21 cellular contexts compared by ENCODE assay signal in genomic region chr1:37559080-37559479, GRCh38. TPM values are rescaled to one million over a fixed set of nuclear protein-coding genes. Genes with fewer than 3 reads are reported as not detected.
"Had no signal": no experiment of that assay in that cellular context is flagged by ENCODE, and none has a peak within 500 bp of the region (broad histone marks: within the 10 kb centered on the region; RNA-seq: fewer than 3 reads in every experiment).

No MANE protein-coding gene starts in this region.

- H3K4me2 ChIP-seq: smooth muscle cell had no signal

- H3K36me3 ChIP-seq: colonic mucosa, ovary, right atrium auricular region, suprapubic skin, uterus had no signal

- H3K27me3 ChIP-seq: colonic mucosa, esophagus squamous epithelium, gastroesophageal sphincter, ovary, right atrium auricular region, suprapubic skin, tibial artery, upper lobe of left lung, uterus had no signal

- H3K4me1 ChIP-seq: colonic mucosa, uterus had no signal

- DNase-seq: colonic mucosa; dermis blood vessel endothelial cell; esophagus squamous epithelium; foreskin fibroblast; left colon; left ventricle myocardium superior; mesenchymal stem cell; midbrain; nucleus accumbens; ovary; stimulated activated CD4-positive, alpha-beta T cell treated with anti-CD3 and anti-CD28 coated beads, Interleukin-2, amount 100 ng/mL, for 48 hours; stimulated activated naive CD8-positive, alpha-beta T cell treated with anti-CD3 and anti-CD28 coated beads, Interleukin-15, Interleukin-2, amounts not matched to agents 100 U/mL and 50 U/mL, for 24 hours; tibial artery; upper lobe of left lung; uterus had no signal

- ATAC-seq: gastroesophageal sphincter; left colon; left ventricle myocardium superior; natural killer cell treated with Interleukin-12 subunit alpha and Interleukin-12 subunit beta and Interleukin-15 and Interleukin-18, amount 100 ng/mL, for 72 hours; stimulated activated naive CD8-positive, alpha-beta T cell treated with anti-CD3 and anti-CD28 coated beads, Interleukin-15, Interleukin-2, amounts not matched to agents 100 U/mL and 50 U/mL, for 24 hours had no signal

- H3K27ac ChIP-seq: colonic mucosa, esophagus squamous epithelium, gastroesophageal sphincter, ovary, right atrium auricular region, suprapubic skin, tibial artery, upper lobe of left lung, uterus had no signal

- H3K9me3 ChIP-seq: colonic mucosa, esophagus squamous epithelium, gastroesophageal sphincter, ovary, right atrium auricular region, suprapubic skin, tibial artery, upper lobe of left lung, uterus had no signal

- H3K4me3 ChIP-seq: colonic mucosa, esophagus squamous epithelium, gastroesophageal sphincter, lung, ovary, right atrium auricular region, smooth muscle cell, suprapubic skin, tibial artery, upper lobe of left lung, uterus had no signal

RNA-seq across cellular contexts. Expression of gene DNALI1, which starts 2.3 kb away (rescaled TPM):
- total RNA-seq: natural killer cell treated with Interleukin-12 subunit alpha and Interleukin-12 subunit beta and Interleukin-15 and Interleukin-18, amount 100 ng/mL, for 72 hours had no signal
